Comparison of ENCODE assay signal across 29 cellular contexts in genomic region chr3:22297436-22297835, GRCh38.
"Had no signal": no experiment of that assay in that cellular context is flagged by ENCODE, and none has a peak within 500 bp of the region (broad histone marks: within the 10 kb centered on the region; RNA-seq: fewer than 3 reads in every experiment).

No MANE protein-coding gene starts in this region.

- H3K36me3 Mint-ChIP-seq: activated CD4-positive, alpha-beta memory T cell treated with anti-CD3 and anti-CD28 coated beads for 36 hours; activated naive CD4-positive, alpha-beta T cell treated with anti-CD3 and anti-CD28 coated beads, Interleukin-2, amount 10 ng/mL, durations not matched to agents 7 days and 5 days; activated naive CD4-positive, alpha-beta T cell treated with anti-CD3 and anti-CD28 coated beads, Interleukin-2, amount 50 U/mL, for 72 hours; activated naive CD8-positive, alpha-beta T cell treated with anti-CD3 and anti-CD28 coated beads, Interleukin-2, amount 10 ng/mL, durations not matched to agents 7 days and 5 days had no signal

- H3K4me1 Mint-ChIP-seq: activated CD4-positive, alpha-beta T cell treated with anti-CD3 and anti-CD28 coated beads for 36 hours; activated CD4-positive, alpha-beta T cell treated with anti-CD3 and anti-CD28 coated beads, Interleukin-2, amount 10 ng/mL, durations not matched to agents 24 days and 14 days; activated naive CD4-positive, alpha-beta T cell treated with anti-CD3 and anti-CD28 coated beads, Interleukin-2, amount 10 ng/mL, durations not matched to agents 7 days and 5 days; activated naive CD8-positive, alpha-beta T cell treated with anti-CD3 and anti-CD28 coated beads, Interleukin-2, amount 10 ng/mL, durations not matched to agents 7 days and 5 days; endodermal cell had no signal

- H3K4me3 Mint-ChIP-seq: activated CD4-positive, alpha-beta memory T cell treated with anti-CD3 and anti-CD28 coated beads for 36 hours; activated CD4-positive, alpha-beta T cell treated with anti-CD3 and anti-CD28 coated beads for 36 hours; activated CD4-positive, alpha-beta T cell treated with anti-CD3 and anti-CD28 coated beads, Interleukin-2, amount 10 ng/mL, durations not matched to agents 24 days and 14 days; activated naive CD4-positive, alpha-beta T cell treated with anti-CD3 and anti-CD28 coated beads, Interleukin-2, amount 10 ng/mL, durations not matched to agents 7 days and 5 days; activated naive CD8-positive, alpha-beta T cell treated with anti-CD3 and anti-CD28 coated beads, Interleukin-2, amount 10 ng/mL, durations not matched to agents 7 days and 5 days; activated T-cell treated with anti-CD3 and anti-CD28 coated beads, Interleukin-2, amount 50 U/mL, for 24 hours; activated T-cell treated with anti-CD3 and anti-CD28 coated beads, Interleukin-2, amount 50 U/mL, for 72 hours; dendritic cell treated with granulocyte-macrophage colony-stimulating factor and Interleukin-4, amounts not matched to agents 40 ng/mL and 50 ng/mL, for 4 days; endodermal cell had no signal

- ATAC-seq: activated CD4-positive, alpha-beta T cell treated with anti-CD3 and anti-CD28 coated beads for 36 hours; activated naive CD4-positive, alpha-beta T cell treated with anti-CD3 and anti-CD28 coated beads, Interleukin-2, amount 50 U/mL, for 72 hours; activated T-cell treated with anti-CD3 and anti-CD28 coated beads, Interleukin-2, amount 50 U/mL, for 72 hours; foreskin keratinocyte; gastrocnemius medialis; heart left ventricle had no signal

- H3K9me3 Mint-ChIP-seq: activated CD4-positive, alpha-beta T cell treated with anti-CD3 and anti-CD28 coated beads, Interleukin-2, amount 10 ng/mL, durations not matched to agents 24 days and 14 days; endodermal cell had no signal

- DNase-seq: activated CD4-positive, alpha-beta memory T cell treated with anti-CD3 and anti-CD28 coated beads for 36 hours; activated CD4-positive, alpha-beta T cell treated with anti-CD3 and anti-CD28 coated beads for 36 hours; activated CD4-positive, alpha-beta T cell treated with anti-CD3 and anti-CD28 coated beads, Interleukin-2, amount 10 ng/mL, durations not matched to agents 24 days and 14 days; activated CD4-positive, CD25-positive, alpha-beta regulatory T cell; activated CD4-positive, CD25-positive, alpha-beta regulatory T cell treated with anti-CD3 and anti-CD28 coated beads, Interleukin-2, amount 50 U/mL, for 72 hours; activated CD8-positive, alpha-beta memory T cell treated with anti-CD3 and anti-CD28 coated beads, Interleukin-2, amount 50 U/mL, for 48 hours; activated gamma-delta T cell; activated naive CD4-positive, alpha-beta T cell; activated naive CD4-positive, alpha-beta T cell treated with anti-CD3 and anti-CD28 coated beads, Interleukin-2, amount 10 ng/mL, durations not matched to agents 7 days and 5 days; activated naive CD8-positive, alpha-beta T cell treated with anti-CD3 and anti-CD28 coated beads, Interleukin-2, amount 10 ng/mL, durations not matched to agents 7 days and 5 days; activated T-cell treated with anti-CD3 and anti-CD28 coated beads for 4 hours; activated T-cell treated with anti-CD3 and anti-CD28 coated beads, Interleukin-2, amount 50 U/mL, for 24 hours; activated T-cell treated with anti-CD3 and anti-CD28 coated beads, Interleukin-2, amount 50 U/mL, for 72 hours; brain microvascular endothelial cell; central memory CD4-positive, alpha-beta T cell; cerebellar nuclear complex; dorsolateral prefrontal cortex; effector memory CD4-positive, alpha-beta T cell; endodermal cell; gastrocnemius medialis; glutamatergic neuron; heart left ventricle; T-helper 2 cell had no signal

- H3K27ac Mint-ChIP-seq: activated CD4-positive, alpha-beta memory T cell treated with anti-CD3 and anti-CD28 coated beads for 36 hours; activated CD4-positive, alpha-beta T cell treated with anti-CD3 and anti-CD28 coated beads for 36 hours; activated CD4-positive, alpha-beta T cell treated with anti-CD3 and anti-CD28 coated beads, Interleukin-2, amount 10 ng/mL, durations not matched to agents 24 days and 14 days; activated naive CD4-positive, alpha-beta T cell treated with anti-CD3 and anti-CD28 coated beads, Interleukin-2, amount 10 ng/mL, durations not matched to agents 7 days and 5 days; activated naive CD4-positive, alpha-beta T cell treated with anti-CD3 and anti-CD28 coated beads, Interleukin-2, amount 50 U/mL, for 72 hours; activated naive CD8-positive, alpha-beta T cell treated with anti-CD3 and anti-CD28 coated beads, Interleukin-2, amount 10 ng/mL, durations not matched to agents 7 days and 5 days; activated T-cell treated with anti-CD3 and anti-CD28 coated beads, Interleukin-2, amount 50 U/mL, for 24 hours; activated T-cell treated with anti-CD3 and anti-CD28 coated beads, Interleukin-2, amount 50 U/mL, for 72 hours; dendritic cell treated with granulocyte-macrophage colony-stimulating factor and Interleukin-4, amounts not matched to agents 40 ng/mL and 50 ng/mL, for 4 days; endodermal cell had no signal

- H3K4me3 ChIP-seq: cardiac muscle cell, coronary artery, dorsolateral prefrontal cortex, esophagus muscularis mucosa, gastrocnemius medialis, heart left ventricle had no signal

- H3K27me3 Mint-ChIP-seq: activated CD4-positive, alpha-beta memory T cell treated with anti-CD3 and anti-CD28 coated beads for 36 hours; activated CD4-positive, alpha-beta T cell treated with anti-CD3 and anti-CD28 coated beads for 36 hours; activated CD4-positive, alpha-beta T cell treated with anti-CD3 and anti-CD28 coated beads, Interleukin-2, amount 10 ng/mL, durations not matched to agents 24 days and 14 days; activated naive CD4-positive, alpha-beta T cell treated with anti-CD3 and anti-CD28 coated beads, Interleukin-2, amount 10 ng/mL, durations not matched to agents 7 days and 5 days; activated naive CD8-positive, alpha-beta T cell treated with anti-CD3 and anti-CD28 coated beads, Interleukin-2, amount 10 ng/mL, durations not matched to agents 7 days and 5 days; activated T-cell treated with anti-CD3 and anti-CD28 coated beads, Interleukin-2, amount 50 U/mL, for 24 hours; dendritic cell treated with granulocyte-macrophage colony-stimulating factor and Interleukin-4, amounts not matched to agents 40 ng/mL and 50 ng/mL, for 4 days had no signal
